In the genomic region with DNA sequence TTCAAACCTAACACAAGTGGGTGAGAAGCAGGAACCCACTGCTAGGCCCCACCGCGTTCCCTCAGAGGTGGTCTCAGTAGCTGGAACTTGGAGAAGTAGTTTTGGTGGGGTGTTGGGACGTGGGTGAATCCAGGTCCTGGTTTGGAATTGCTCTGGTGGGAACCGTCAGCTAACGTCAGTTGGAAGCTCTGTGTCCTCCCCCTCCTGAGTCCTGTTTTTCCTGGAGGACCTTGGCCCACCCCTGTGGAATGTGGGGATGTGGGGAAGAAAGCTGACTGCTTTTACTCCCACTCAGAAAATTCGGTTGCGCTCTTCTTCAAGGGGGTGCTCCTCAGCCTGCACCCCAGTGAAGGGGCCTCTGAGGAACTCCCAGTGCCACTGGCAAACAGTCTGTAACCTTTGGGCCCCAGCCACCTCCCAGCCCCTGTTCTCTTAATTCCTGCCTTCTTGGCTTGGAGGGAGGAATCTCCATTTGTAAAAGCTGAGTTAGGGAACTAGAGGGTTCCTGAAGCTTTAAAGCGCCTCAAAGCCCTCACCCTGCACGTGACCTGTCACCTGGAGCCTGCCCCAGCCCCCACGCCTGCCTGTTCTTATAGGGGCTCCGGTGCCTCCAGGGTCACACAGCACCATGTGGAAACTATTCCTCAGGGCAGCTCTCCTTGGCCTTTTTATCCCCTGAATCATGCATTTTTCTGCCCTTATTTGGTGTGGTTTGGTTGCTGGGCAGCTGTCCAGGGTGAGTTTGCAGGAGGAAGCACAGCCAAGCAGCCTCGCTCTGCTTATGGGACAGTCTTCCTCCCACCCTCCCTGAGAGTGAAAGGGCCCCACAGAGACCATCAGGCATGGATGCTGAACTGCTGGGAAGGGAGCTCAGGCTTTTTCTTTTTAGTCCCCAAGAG, we compare ENCODE assay signal across 8 cellular contexts. TPM values are rescaled to one million over a fixed set of nuclear protein-coding genes. Genes with fewer than 3 reads are reported as not detected.
DNase-seq lines count a peak whose midpoint lies in the region; ATAC-seq and TF ChIP-seq lines count a peak whose summit lies in the region.

No MANE protein-coding gene starts in this region.

- H3K9me3 Mint-ChIP-seq in stimulated activated naive CD8-positive, alpha-beta T cell treated with anti-CD3 and anti-CD28 coated beads, Interleukin-15, amount 100 ng/mL, for 72 hours, result no peaks in the 10 kb centered on the region

- H3K27ac ChIP-seq in A673 (ENCODE audit: low read depth, low read length, poor library complexity, severe bottlenecking), result peak overlapping the region; percentile 63
- peak overlapping the region; percentile 77 for H3K27ac ChIP-seq in substantia nigra (ENCODE audit: low read depth, low read length, poor library complexity, severe bottlenecking)

- POLR2A ChIA-PET in A673 (lab: Charles Lee; ENCODE audit: low non-redundant PET), result no interaction called here

- no peak for ATAC-seq in GM21423 (IDR thresholded peaks at IDR 0.05; ENCODE audit: unreplicated experiment)
- ATAC-seq in stimulated activated naive CD8-positive, alpha-beta T cell treated with anti-CD3 and anti-CD28 coated beads, Interleukin-15, amount 100 ng/mL, for 72 hours, result no peak

- no peak overlapping the region for H3K4me3 ChIP-seq in A673 (ENCODE audit: low read depth, low read length, poor library complexity, severe bottlenecking)
- H3K4me3 ChIP-seq in MG63, result no peak overlapping the region

- intact Hi-C loops in A673 (cut with micrococcal nuclease; ENCODE audit: unreplicated experiment), result loop anchor here (5.0 to 10.0 kb wide), 2 partner anchors 112 to 205 kb away; no protein-coding TSS in a partner anchor

- CTCF ChIA-PET in A673 (lab: Charles Lee), result no interaction called here

- H3K4me3 Mint-ChIP-seq in stimulated activated naive CD8-positive, alpha-beta T cell treated with anti-CD3 and anti-CD28 coated beads, Interleukin-15, amount 100 ng/mL, for 72 hours, result no peak overlapping the region

- no peak overlapping the region for H3K27ac Mint-ChIP-seq in stimulated activated naive CD8-positive, alpha-beta T cell treated with anti-CD3 and anti-CD28 coated beads, Interleukin-15, amount 100 ng/mL, for 72 hours

- DNase-seq in A673 (ENCODE audit: low spot score), result peak; percentile 22
- peak; percentile 98 for DNase-seq in MG63
- DNase-seq in dedifferentiated amniotic fluid mesenchymal stem cell (ENCODE audit: extremely low spot score), result peak; percentile 98
- DNase-seq in left kidney (ENCODE audit: low read depth, low spot score), result peak; percentile 91
- peak in 43 of 49 donors; percentile 28 to 86 (median 68) for DNase-seq in substantia nigra (lab: John Stamatoyannopoulos, UW)
- no peak for DNase-seq in activated CD4-positive, alpha-beta T cell treated with anti-CD3 and anti-CD28 coated beads for 48 hours
- no peak for DNase-seq in stimulated activated naive CD8-positive, alpha-beta T cell treated with anti-CD3 and anti-CD28 coated beads, Interleukin-15, amount 100 ng/mL, for 72 hours

- no peaks in the 10 kb centered on the region for H3K27me3 ChIP-seq in A673 (replicated peaks; ENCODE audit: insufficient read depth, low read depth, low read length, poor library complexity)
- H3K27me3 ChIP-seq in MG63, result no peaks in the 10 kb centered on the region

- H3K27me3 Mint-ChIP-seq in stimulated activated naive CD8-positive, alpha-beta T cell treated with anti-CD3 and anti-CD28 coated beads, Interleukin-15, amount 100 ng/mL, for 72 hours, result peaks cover 19% of the 10 kb centered on the region

- TF ChIP-seq CTCF in A673 (conservative IDR thresholded peaks at IDR 0.05; ENCODE audit: low read depth, low read length), result no peak

- BruUV-seq in A673 (replicated peaks; lab: Mats Ljungman, UMichigan), result no TSS peak

- H3K36me3 ChIP-seq in A673 (ENCODE audit: insufficient read depth, low read length, poor library complexity, severe bottlenecking) (no peaks in the 10 kb centered on the region), MG63 (peaks cover 36% of the 10 kb centered on the region)

- no peaks in the 10 kb centered on the region for H3K9me3 ChIP-seq in A673 (ENCODE audit: low read depth, low read length, poor library complexity, severe bottlenecking)
- H3K9me3 ChIP-seq in MG63, result no peaks in the 10 kb centered on the region

- peaks cover 15% of the 10 kb centered on the region for H3K4me1 Mint-ChIP-seq in stimulated activated naive CD8-positive, alpha-beta T cell treated with anti-CD3 and anti-CD28 coated beads, Interleukin-15, amount 100 ng/mL, for 72 hours

- peaks cover 29% of the 10 kb centered on the region for H3K4me1 ChIP-seq in A673 (ENCODE audit: insufficient read depth, low read length, poor library complexity, severe bottlenecking)

RNA-seq across cellular contexts. Expression of gene NAGLU, which starts 16.2 kb away (rescaled TPM):
- total RNA-seq in A673 (2021), result 9.6 and 12.7 TPM in 2 replicates
- 18.5 and 46.4 TPM in 2 replicates for total RNA-seq in MG63 (2014; rRNA removed; shearing (Covaris generic); ENCODE audit: low replicate concordance)

RNA-seq across cellular contexts. Expression of gene HSD17B1, which starts 32.9 kb away (rescaled TPM):
- 0.59 and 0.60 TPM in 2 replicates for total RNA-seq in A673 (2021)
- total RNA-seq in MG63 (2014; rRNA removed; shearing (Covaris generic); ENCODE audit: low replicate concordance), result 0.59 and 2.8 TPM in 2 replicates

RNA-seq across cellular contexts. Expression of gene COASY, which starts 42.2 kb away (rescaled TPM):
- total RNA-seq in A673 (2021), result 71.5 and 78.2 TPM in 2 replicates
- total RNA-seq in MG63 (2014; rRNA removed; shearing (Covaris generic); ENCODE audit: low replicate concordance), result 7.7 and 12.4 TPM in 2 replicates

RNA-seq across cellular contexts. Expression of gene MLX, which starts 47.1 kb away (rescaled TPM):
- 32.8 and 33.7 TPM in 2 replicates for total RNA-seq in A673 (2021)
- total RNA-seq in MG63 (2014; rRNA removed; shearing (Covaris generic); ENCODE audit: low replicate concordance), result 19.8 and 40.0 TPM in 2 replicates

RNA-seq across cellular contexts. Expression of gene PSMC3IP, which starts 57.7 kb away (rescaled TPM):
- total RNA-seq in A673 (2021), result 30.9 and 31.9 TPM in 2 replicates
- 5.6 and 29.6 TPM in 2 replicates for total RNA-seq in MG63 (2014; rRNA removed; shearing (Covaris generic); ENCODE audit: low replicate concordance)

Comparison
In these comparisons a context has a peak if more than half of its experiments do, and no peak if none do; other contexts are left out.
1. DNase-seq: peak in A673 (single experiment), MG63 (single experiment), dedifferentiated amniotic fluid mesenchymal stem cell (single experiment), left kidney (single experiment) and substantia nigra (43 of 49); none in activated CD4-positive, alpha-beta T cell treated with anti-CD3 and anti-CD28 coated beads for 48 hours (single experiment) and stimulated activated naive CD8-positive, alpha-beta T cell treated with anti-CD3 and anti-CD28 coated beads, Interleukin-15, amount 100 ng/mL, for 72 hours (0 of 2).